Comparison of ENCODE assay signal across 1 cellular context in genomic region chr1:24989082-24989481, GRCh38.
TF ChIP-seq lines count a peak whose summit lies in the region.

No MANE protein-coding gene starts in this region.

TF ChIP-seq in H1, 55 proteins besides CTCF, POLR2A, EP300 and RAD21:
- peak; percentile 35; the same call in 1 of the 2 replicates for TF ChIP-seq KDM1A (IDR thresholded peaks at IDR 0.05; ENCODE audit: borderline replicate concordance, low read length)
- TF ChIP-seq, protein P1, sequence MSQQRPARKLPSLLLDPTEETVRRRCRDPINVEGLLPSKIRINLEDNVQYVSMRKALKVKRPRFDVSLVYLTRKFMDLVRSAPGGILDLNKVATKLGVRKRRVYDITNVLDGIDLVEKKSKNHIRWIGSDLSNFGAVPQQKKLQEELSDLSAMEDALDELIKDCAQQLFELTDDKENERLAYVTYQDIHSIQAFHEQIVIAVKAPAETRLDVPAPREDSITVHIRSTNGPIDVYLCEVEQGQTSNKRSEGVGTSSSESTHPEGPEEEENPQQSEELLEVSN (IDR thresholded peaks at IDR 0.05) = no peak
